12 cellular contexts compared by ENCODE assay signal in genomic region chr19:46471778-46472543, GRCh38. TPM values are rescaled to one million over a fixed set of nuclear protein-coding genes. Genes with fewer than 3 reads are reported as not detected.
DNase-seq lines count a peak whose midpoint lies in the region; ATAC-seq, FAIRE-seq and TF ChIP-seq lines count a peak whose summit lies in the region.
"Had no signal": no experiment of that assay in that cellular context is flagged by ENCODE, and none has a peak within 500 bp of the region (broad histone marks: within the 10 kb centered on the region; RNA-seq: fewer than 3 reads in every experiment).

No MANE protein-coding gene starts in this region.

- no peak for TF ChIP-seq EP300 in H1 (IDR thresholded peaks at IDR 0.05; ENCODE audit: borderline replicate concordance in 1 of 2, low read depth in 2 of 2, low read length in 2 of 2)

- peak overlapping the region; percentile 88 to 96 (median 91) for H3K27ac Mint-ChIP-seq in nephron
- H3K27ac Mint-ChIP-seq: activated naive CD4-positive, alpha-beta T cell treated with anti-CD3 and anti-CD28 coated beads, Interleukin-2, amount 50 U/mL, for 72 hours had no signal

- peaks cover 65% of the 10 kb centered on the region for H3K4me1 Mint-ChIP-seq in nephron

- peak overlapping the region; percentile 71 for H2AFZ ChIP-seq in H1 (ENCODE audit: low read length)

- H3K36me3 ChIP-seq in cardiac muscle cell: peaks cover 13% of the 10 kb centered on the region
- peaks cover 0 to 15% (median 9%) of the 10 kb centered on the region in 4 experiments; a peak in 6 of 8 replicates for H3K36me3 ChIP-seq in H1 (ENCODE audit: control insufficient read depth in 2 of 4, insufficient read depth in 4 of 4, low read length in 3 of 4)
- no peaks in the 10 kb centered on the region for H3K36me3 ChIP-seq in urinary bladder (ENCODE audit: insufficient read depth)

- TF ChIP-seq CTCF in cardiac muscle cell (IDR thresholded peaks at IDR 0.05; ENCODE audit: low read depth, low read length) (no peak), H1 (IDR thresholded peaks at IDR 0.05; ENCODE audit: control extremely low read depth in 1 of 3, insufficient read depth in 1 of 3, low read depth in 1 of 3, low read length in 3 of 3) (no peak), nephron (IDR thresholded peaks at IDR 0.05; ENCODE audit: unreplicated experiment in 3 of 3) (no peak)

- no peak overlapping the region for H3K23ac ChIP-seq in H1 (ENCODE audit: insufficient read length)

- no peak for FAIRE-seq in H1 (lab: Jason Lieb, UNC)

- no peak overlapping the region for H4K91ac ChIP-seq in H1 (replicated peaks; ENCODE audit: insufficient read length, low read length)

- no peak overlapping the region for H2BK20ac ChIP-seq in H1 (ENCODE audit: low read length)

- H4K20me1 ChIP-seq in H1 (replicated peaks in 1 of 2; ENCODE audit: control insufficient read depth in 1 of 2, insufficient read depth in 2 of 2, low read length in 2 of 2): no peaks in the 10 kb centered on the region

- H3K56ac ChIP-seq in H1 (replicated peaks; ENCODE audit: insufficient read length, low read depth, low read length): no peak overlapping the region

- peak overlapping the region; percentile 71; the same call in 1 of the 2 replicates for H4K8ac ChIP-seq in H1 (ENCODE audit: extremely low read depth, insufficient read depth, low read length)

- H3K79me1 ChIP-seq in H1 (ENCODE audit: low read depth, low read length): no peaks in the 10 kb centered on the region; the same call in 1 of the 2 replicates

- intact Hi-C loops in left cardiac atrium (cut with DNase I): no loop called here

- H2BK120ac ChIP-seq in H1 (replicated peaks; ENCODE audit: low read depth, low read length): no peak overlapping the region

- peak overlapping the region; percentile 79 to 87 (median 81) for H3K4me3 Mint-ChIP-seq in nephron

- H3K9me3 ChIP-seq in cardiac muscle cell (ENCODE audit: low read depth) (no peaks in the 10 kb centered on the region), H1 (ENCODE audit: insufficient read depth in 2 of 2, low read depth in 1 of 2, low read length in 1 of 2) (no peaks in the 10 kb centered on the region)

- no peak overlapping the region for H3K4ac ChIP-seq in H1 (replicated peaks; ENCODE audit: insufficient read length, low read depth, low read length)

- POLR2A ChIA-PET in H1 (lab: Charles Lee; ENCODE audit: partially characterized antibody): no interaction called here

- peaks cover 33% of the 10 kb centered on the region for H3K36me3 Mint-ChIP-seq in nephron (ENCODE audit: low read depth)
- H3K36me3 Mint-ChIP-seq: activated naive CD4-positive, alpha-beta T cell treated with anti-CD3 and anti-CD28 coated beads, Interleukin-2, amount 50 U/mL, for 72 hours had no signal

- H3K79me2 ChIP-seq in H1 (ENCODE audit: control insufficient read depth in 1 of 2, insufficient read depth in 2 of 2, low read length in 2 of 2): peaks cover 0 to 9% of the 10 kb centered on the region in 2 experiments; a peak in 1 of 4 replicates

- peaks cover 13% of the 10 kb centered on the region for H3K4me1 ChIP-seq in cardiac muscle cell (ENCODE audit: low read depth)
- peaks cover 0 to 7% (median 3%) of the 10 kb centered on the region in 4 experiments; a peak in 4 of 7 replicates for H3K4me1 ChIP-seq in H1 (replicated peaks in 1 of 4; ENCODE audit: control insufficient read depth in 3 of 4, insufficient read depth in 4 of 4, low read length in 3 of 4)
- no peaks in the 10 kb centered on the region for H3K4me1 ChIP-seq in urinary bladder (ENCODE audit: insufficient read depth)

- DNase-seq in cardiac muscle cell (ENCODE audit: low read depth in 1 of 2, low spot score in 1 of 2) (no peak), left cardiac atrium (no peak), H1 (ENCODE audit: low read depth in 1 of 2, low spot score in 2 of 2) (no peak), NOMO-1 treated with dmso at 0.1 percent for 144 hours (lab: John Stamatoyannopoulos, UW; ENCODE audit: unreplicated experiment) (no peak)
- DNase-seq in activated naive CD4-positive, alpha-beta T cell treated with anti-CD3 and anti-CD28 coated beads, Interleukin-2, amount 50 U/mL, for 16 hours: no peak
- DNase-seq: MV-4-11 had no signal

- peak overlapping the region; percentile 93 for H3K27ac ChIP-seq in cardiac muscle cell
- no peak overlapping the region for H3K27ac ChIP-seq in H1 (ENCODE audit: low read depth, low read length)
- peak overlapping the region; percentile 16 for H3K27ac ChIP-seq in urinary bladder (ENCODE audit: low read depth)

- no peak overlapping the region for H3K14ac ChIP-seq in H1 (ENCODE audit: insufficient read length)

- H2BK12ac ChIP-seq in H1 (ENCODE audit: low read depth, low read length): no peak overlapping the region

- no peaks in the 10 kb centered on the region for H3K9me3 Mint-ChIP-seq in nephron
- H3K9me3 Mint-ChIP-seq: activated naive CD4-positive, alpha-beta T cell treated with anti-CD3 and anti-CD28 coated beads, Interleukin-2, amount 50 U/mL, for 72 hours had no signal

- TF ChIP-seq POLR2A in H1 (IDR thresholded peaks at IDR 0.05; ENCODE audit: control extremely low read depth in 1 of 2, low read depth in 2 of 2, low read length in 2 of 2): no peak

- H3K4me2 ChIP-seq in H1 (ENCODE audit: insufficient read depth in 1 of 2, low read depth in 2 of 2, low read length in 2 of 2): peak overlapping the region; percentile 83 to 90

- H3K27me3 ChIP-seq in cardiac muscle cell (no peaks in the 10 kb centered on the region), H1 (replicated peaks in 1 of 4; ENCODE audit: control insufficient read depth in 3 of 4, extremely low read depth in 1 of 4, insufficient read depth in 3 of 4, low read length in 3 of 4) (peaks cover 0 to 7% (median 0%) of the 10 kb centered on the region in 4 experiments; a peak in 3 of 7 replicates)

- 57% methylated on average over 15 of the region's 15 CpGs; no CpG with 5 or more reads in 1 of the 2 experiments for WGBS in H1 (ENCODE audit: extremely low coverage in 1 of 2, insufficient coverage in 1 of 2, insufficient read length in 1 of 2, insufficient replicate concordance in 2 of 2, low coverage in 1 of 2, low lambda C conversion rate in 2 of 2, missing lambda C conversion rate in 1 of 2), 2 experiments
- WGBS in urinary bladder: 39% methylated on average over 15 of the region's 15 CpGs

- peaks cover 9% of the 10 kb centered on the region for H3K23me2 ChIP-seq in H1 (ENCODE audit: low read depth, low read length)

- H3K18ac ChIP-seq in H1 (ENCODE audit: extremely low read depth, low read length): peak overlapping the region; percentile 25; the same call in 1 of the 2 replicates

- no peaks in the 10 kb centered on the region for H3K27me3 Mint-ChIP-seq in nephron (ENCODE audit: low read depth)

- TF ChIP-seq RAD21 in H1 (IDR thresholded peaks at IDR 0.05 in 1 of 2, conservative IDR thresholded peaks at IDR 0.05 in 1 of 2; ENCODE audit: low read depth in 2 of 2, low read length in 2 of 2): no peak

- CTCF ChIA-PET in H1 (lab: Charles Lee; ENCODE audit: partially characterized antibody): interaction anchor here (1.4 to 3.0 kb wide), 3 partner anchors 11 to 69 kb away, joined by 3 to 8 read pairs (median 7); no protein-coding TSS in a partner anchor

- H2BK5ac ChIP-seq in H1 (ENCODE audit: low read depth, low read length): no peak overlapping the region

- 0 out of 7 replicates have a peak overlapping the region, but pooled peaks of 1 of the 4 experiments have one; percentile 8 for H3K9ac ChIP-seq in H1 (replicated peaks in 1 of 4; ENCODE audit: extremely low read depth in 1 of 4, low read depth in 3 of 4, low read length in 3 of 4)

- ATAC-seq in left cardiac atrium (no peak), GM19328 (IDR thresholded peaks at IDR 0.05; ENCODE audit: unreplicated experiment) (no peak)
- ATAC-seq: activated naive CD4-positive, alpha-beta T cell treated with anti-CD3 and anti-CD28 coated beads, Interleukin-2, amount 50 U/mL, for 72 hours had no signal

- H4K5ac ChIP-seq in H1 (ENCODE audit: insufficient read length, low read depth, low read length): no peak overlapping the region

- H2BK15ac ChIP-seq in H1 (ENCODE audit: low read length): no peak overlapping the region

- H3K4me3 ChIP-seq in cardiac muscle cell (peak overlapping the region; percentile 47), H1 (ENCODE audit: extremely low read depth in 1 of 4, insufficient read depth in 2 of 4, low read depth in 3 of 4, low read length in 4 of 4) (peak overlapping the region; percentile 30 to 77 (median 72); a peak in 7 of 8 replicates), urinary bladder (ENCODE audit: low read depth, low read length) (no peak overlapping the region)

- H2AK5ac ChIP-seq in H1 (ENCODE audit: low read depth, low read length): no peak overlapping the region

RNA-seq across cellular contexts. Expression of gene PNMA8A, which starts 0.6 kb away (rescaled TPM):
- 67.8 and 71.7 TPM in 2 replicates for total RNA-seq in cardiac muscle cell
- polyA plus RNA-seq in cardiac muscle cell: 38.3 and 46.4 TPM in 2 replicates
- total RNA-seq in left cardiac atrium: 10 to 100 TPM; 13.9 to 16.5 TPM
- total RNA-seq in H1 (2021; fragmentation: NEBNext Ultra II Directional; extraction: Animal tissue kit (Norgen Biotek cat#: 25700)): 21.6 and 22.8 TPM in 2 replicates
- 9.2 and 10.0 TPM in 2 replicates for polyA plus RNA-seq in H1 (2011; rRNA removed)
- polyA plus RNA-seq in H1 (2011; cell fraction: cytosol; rRNA removed): 17.7 TPM
- 10.5 TPM for polyA plus RNA-seq in H1 (2011; cell fraction: nucleus; rRNA removed)
- polyA plus RNA-seq in H1 (2012, experiment 1 of 2): 18.2 to 23.5 TPM (median 22.2 TPM) in 4 replicates
- 5.2 TPM for polyA plus RNA-seq in H1 (2012, experiment 2 of 2)
- polyA plus RNA-seq in H1 (2013, experiment 1 of 2): 13.0 TPM
- 14.5 TPM for polyA plus RNA-seq in H1 (2013, experiment 2 of 2)
- 12.3 and 19.4 TPM in 2 replicates for polyA minus RNA-seq in H1 (2011; rRNA and poly(A)+ RNA removed)
- 8.4 TPM for polyA minus RNA-seq in H1 (2011; cell fraction: cytosol; rRNA and poly(A)+ RNA removed)
- 7.3 TPM for polyA minus RNA-seq in H1 (2011; cell fraction: nucleus; rRNA and poly(A)+ RNA removed)
- total RNA-seq in urinary bladder: 14.3 TPM
- 16.3 TPM for polyA plus RNA-seq in urinary bladder
- total RNA-seq: activated naive CD4-positive, alpha-beta T cell treated with anti-CD3 and anti-CD28 coated beads, Interleukin-2, amount 50 U/mL, for 72 hours; T-helper 1 cell treated with Interleukin-12 subunit alpha and Interleukin-12 subunit beta and Interleukin-4 antibody, amounts not matched to agents 30 ng/mL and 1 ng/mL, for 36 hours had no signal

RNA-seq across cellular contexts. Expression of gene PNMA8B, which starts 23.7 kb away (rescaled TPM):
- total RNA-seq in cardiac muscle cell (8.8 and 13.5 TPM in 2 replicates), left cardiac atrium (1 to 10 TPM; 1.5 to 2.5 TPM), urinary bladder (4.0 TPM)
- polyA plus RNA-seq in cardiac muscle cell (4.1 and 8.8 TPM in 2 replicates), H1 (2011; rRNA removed) (0.48 and 0.94 TPM in 2 replicates), urinary bladder (2.8 TPM)
- 1.2 and 1.4 TPM in 2 replicates for total RNA-seq in H1 (2021; fragmentation: NEBNext Ultra II Directional; extraction: Animal tissue kit (Norgen Biotek cat#: 25700))
- 0.75 TPM for polyA plus RNA-seq in H1 (2011; cell fraction: cytosol; rRNA removed)
- polyA plus RNA-seq in H1 (2011; cell fraction: nucleus; rRNA removed): 1.4 TPM
- 1.4 to 1.8 TPM (median 1.6 TPM) in 4 replicates for polyA plus RNA-seq in H1 (2012, experiment 1 of 2)
- 1.1 TPM for polyA plus RNA-seq in H1 (2012, experiment 2 of 2)
- 0.69 TPM for polyA plus RNA-seq in H1 (2013, experiment 1 of 2)
- polyA plus RNA-seq in H1 (2013, experiment 2 of 2): 0.72 TPM
- 0.68 and 0.88 TPM in 2 replicates for polyA minus RNA-seq in H1 (2011; rRNA and poly(A)+ RNA removed)
- polyA minus RNA-seq in H1 (2011; cell fraction: cytosol; rRNA and poly(A)+ RNA removed): 1.2 TPM
- polyA minus RNA-seq in H1 (2011; cell fraction: nucleus; rRNA and poly(A)+ RNA removed): 1.3 TPM
- total RNA-seq: T-helper 1 cell treated with Interleukin-12 subunit alpha and Interleukin-12 subunit beta and Interleukin-4 antibody, amounts not matched to agents 30 ng/mL and 1 ng/mL, for 36 hours had no signal

RNA-seq across cellular contexts. Expression of gene PNMA8C, which starts 43.2 kb away (rescaled TPM):
- 0.69 and 0.81 TPM in 2 replicates for total RNA-seq in cardiac muscle cell
- 0.20 TPM in 1 of 2 replicates, not detected in the other for polyA plus RNA-seq in cardiac muscle cell
- under 1 TPM; 0.09 to 0.16 TPM for total RNA-seq in left cardiac atrium
- total RNA-seq in H1 (2021; fragmentation: NEBNext Ultra II Directional; extraction: Animal tissue kit (Norgen Biotek cat#: 25700)): 1.7 and 1.8 TPM in 2 replicates
- polyA plus RNA-seq in H1 (2011; rRNA removed): 0.46 and 0.53 TPM in 2 replicates
- polyA plus RNA-seq in H1 (2011; cell fraction: cytosol; rRNA removed): 0.48 TPM
- polyA plus RNA-seq in H1 (2011; cell fraction: nucleus; rRNA removed): 0.46 TPM
- 0.66 to 1.0 TPM (median 0.76 TPM) in 4 replicates for polyA plus RNA-seq in H1 (2012, experiment 1 of 2)
- polyA plus RNA-seq in H1 (2012, experiment 2 of 2): 0.10 TPM
- polyA plus RNA-seq in H1 (2013, experiment 1 of 2): 0.57 TPM
- polyA plus RNA-seq in H1 (2013, experiment 2 of 2): 0.63 TPM
- polyA minus RNA-seq in H1 (2011; rRNA and poly(A)+ RNA removed): 0.91 and 1.1 TPM in 2 replicates
- polyA minus RNA-seq in H1 (2011; cell fraction: cytosol; rRNA and poly(A)+ RNA removed): 0.59 TPM
- 0.50 TPM for polyA minus RNA-seq in H1 (2011; cell fraction: nucleus; rRNA and poly(A)+ RNA removed)
- 1.6 TPM for total RNA-seq in urinary bladder
- 0.68 TPM for polyA plus RNA-seq in urinary bladder
- total RNA-seq: activated naive CD4-positive, alpha-beta T cell treated with anti-CD3 and anti-CD28 coated beads, Interleukin-2, amount 50 U/mL, for 72 hours; T-helper 1 cell treated with Interleukin-12 subunit alpha and Interleukin-12 subunit beta and Interleukin-4 antibody, amounts not matched to agents 30 ng/mL and 1 ng/mL, for 36 hours had no signal
- polyA plus RNA-seq: liver had no signal

RNA-seq across cellular contexts. Expression of gene CCDC8, which starts 58.6 kb away (rescaled TPM):
- total RNA-seq in cardiac muscle cell (91.7 and 127 TPM in 2 replicates), left cardiac atrium (10 to 100 TPM; 29.6 to 38.4 TPM), urinary bladder (42.6 TPM)
- polyA plus RNA-seq in cardiac muscle cell (74.0 and 92.9 TPM in 2 replicates), H1 (2011; rRNA removed) (4.9 and 6.6 TPM in 2 replicates), urinary bladder (20.4 TPM)
- 13.6 and 15.1 TPM in 2 replicates for total RNA-seq in H1 (2021; fragmentation: NEBNext Ultra II Directional; extraction: Animal tissue kit (Norgen Biotek cat#: 25700))
- 8.6 TPM for polyA plus RNA-seq in H1 (2011; cell fraction: cytosol; rRNA removed)
- 6.5 TPM for polyA plus RNA-seq in H1 (2011; cell fraction: nucleus; rRNA removed)
- 10.7 to 12.2 TPM (median 11.4 TPM) in 4 replicates for polyA plus RNA-seq in H1 (2012, experiment 1 of 2)
- polyA plus RNA-seq in H1 (2012, experiment 2 of 2): 6.5 TPM
- polyA plus RNA-seq in H1 (2013, experiment 1 of 2): 9.0 TPM
- 9.5 TPM for polyA plus RNA-seq in H1 (2013, experiment 2 of 2)
- polyA minus RNA-seq in H1 (2011; rRNA and poly(A)+ RNA removed): 5.4 and 5.9 TPM in 2 replicates
- polyA minus RNA-seq in H1 (2011; cell fraction: cytosol; rRNA and poly(A)+ RNA removed): 8.7 TPM
- 6.8 TPM for polyA minus RNA-seq in H1 (2011; cell fraction: nucleus; rRNA and poly(A)+ RNA removed)
- total RNA-seq: activated naive CD4-positive, alpha-beta T cell treated with anti-CD3 and anti-CD28 coated beads, Interleukin-2, amount 50 U/mL, for 72 hours; T-helper 1 cell treated with Interleukin-12 subunit alpha and Interleukin-12 subunit beta and Interleukin-4 antibody, amounts not matched to agents 30 ng/mL and 1 ng/mL, for 36 hours had no signal
